Comparison of ENCODE assay signal across 1 cellular context in the genomic region with DNA sequence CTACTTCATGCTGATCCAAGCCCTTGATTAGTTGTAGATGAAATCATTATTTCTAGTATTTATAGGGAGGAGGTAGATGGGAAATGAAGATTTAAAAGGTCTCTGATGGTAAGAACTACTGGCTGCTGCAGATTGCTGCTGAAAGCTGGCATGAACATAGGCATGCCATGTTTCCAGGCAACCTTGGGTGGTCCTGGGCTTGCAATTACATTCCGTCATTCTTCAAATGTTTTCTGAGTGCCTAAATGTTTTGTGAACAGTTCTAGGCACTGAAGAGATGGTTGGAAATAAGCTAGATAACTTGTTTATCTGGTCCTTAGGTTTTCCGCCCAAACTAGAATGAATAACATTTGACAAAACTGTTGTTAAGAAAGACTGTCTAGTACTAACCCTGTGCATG.
TF ChIP-seq lines count a peak whose summit lies in the region.

No MANE protein-coding gene starts in this region.

TF ChIP-seq in SK-N-SH treated with all-trans-retinoic acid at 6 μM for 48 hours, 23 proteins besides CTCF, POLR2A, EP300 and RAD21 (continued from another document):
- TF ChIP-seq TCF4 (CRISPR knock-in tag; IDR thresholded peaks at IDR 0.05; ENCODE audit: borderline replicate concordance) (no peak), PPARA (CRISPR knock-in tag; IDR thresholded peaks at IDR 0.05; ENCODE audit: borderline replicate concordance) (no peak), ARNTL (CRISPR knock-in tag; IDR thresholded peaks at IDR 0.05; ENCODE audit: borderline replicate concordance, low read depth) (no peak), TOX (CRISPR knock-in tag; IDR thresholded peaks at IDR 0.05; ENCODE audit: borderline replicate concordance) (no peak), RARB (CRISPR knock-in tag; IDR thresholded peaks at IDR 0.05) (no peak), ZNF565 (CRISPR knock-in tag; conservative IDR thresholded peaks at IDR 0.05; ENCODE audit: low read depth) (no peak), ZFP30 (CRISPR knock-in tag; IDR thresholded peaks at IDR 0.05) (no peak)
